ENCODE assay signal across 18 cellular contexts in the genomic region with DNA sequence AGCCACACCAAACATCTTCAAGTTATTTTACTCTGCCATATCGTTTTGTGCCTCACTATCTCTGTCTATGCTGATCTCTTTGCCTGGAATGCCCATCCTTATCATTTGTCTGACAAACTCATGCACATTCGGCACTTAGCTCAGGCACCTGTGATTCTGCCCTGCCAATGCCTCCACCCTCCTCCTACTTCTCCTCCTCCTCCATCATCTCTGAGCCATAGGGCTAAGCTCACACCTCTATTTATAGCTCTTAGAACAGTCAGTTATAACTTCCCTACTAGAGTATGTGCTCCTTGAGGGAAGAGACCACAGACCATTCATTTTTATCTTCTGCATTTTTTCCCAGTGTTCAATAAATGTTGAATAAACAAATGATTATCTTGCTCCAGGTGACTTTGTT. TPM values are rescaled to one million over a fixed set of nuclear protein-coding genes. Genes with fewer than 3 reads are reported as not detected.
DNase-seq lines count a peak whose midpoint lies in the region; ATAC-seq and TF ChIP-seq lines count a peak whose summit lies in the region.
"Had no signal": no experiment of that assay in that cellular context is flagged by ENCODE, and none has a peak within 500 bp of the region (broad histone marks: within the 10 kb centered on the region; RNA-seq: fewer than 3 reads in every experiment).

No MANE protein-coding gene starts in this region.

- TF ChIP-seq CTCF in heart left ventricle (IDR thresholded peaks at IDR 0.05) (no peak), heart right ventricle (IDR thresholded peaks at IDR 0.05) (no peak), GM23338 (conservative IDR thresholded peaks at IDR 0.05; ENCODE audit: low read depth in 2 of 2) (no peak)

- intact Hi-C loops in heart left ventricle (cut with DNase I): loop anchor here in 9 of 10 donors (2.0 to 10.0 kb wide), 8 partner anchors 48 to 238 kb away; a partner anchor contains a TSS
- intact Hi-C loops in cardiac septum (cut with DNase I): loop anchor here (5.0 kb wide), 1 partner anchor 48 kb away; no protein-coding TSS in a partner anchor
- intact Hi-C loops in heart right ventricle (cut with DNase I): loop anchor here in 7 of 10 donors (2.0 to 10.0 kb wide), 7 partner anchors 48 to 238 kb away; a partner anchor contains a TSS

- peaks cover 0 to under 1% (median 0%) of the 10 kb centered on the region in 12 donors for H3K9me3 ChIP-seq in heart left ventricle
- H3K9me3 ChIP-seq in heart right ventricle: peaks cover 0 to under 1% (median 0%) of the 10 kb centered on the region in 11 donors
- H3K9me3 ChIP-seq: MG63 had no signal

- peaks cover 0 to 12% (median 0%) of the 10 kb centered on the region in 12 donors for H3K4me1 ChIP-seq in heart left ventricle
- peaks cover 0 to 11% (median 0%) of the 10 kb centered on the region in 9 donors for H3K4me1 ChIP-seq in heart right ventricle
- H3K4me1 ChIP-seq in GM23338 (ENCODE audit: insufficient read depth): no peaks in the 10 kb centered on the region

- DNase-seq in heart left ventricle (no peak), cardiac septum (ENCODE audit: low spot score) (no peak), heart right ventricle (no peak), putamen (ENCODE audit: low spot score) (peak; percentile 7), GM23338 (ENCODE audit: low spot score) (no peak)
- DNase-seq in activated CD8-positive, alpha-beta memory T cell treated with anti-CD3 and anti-CD28 coated beads for 24 hours: no peak
- DNase-seq: EL, GF-D8, H7, MG63, NCI-H1105 treated with DMSO at 0.1 percent for 48 hours, NCI-H2081, NCI-H2171, NCI-H524 treated with DMSO at 0.1 percent for 48 hours, NCI-H82, OCI-M1 had no signal

- H3K27ac Mint-ChIP-seq in GM23338: no peak overlapping the region

- H3K9me3 Mint-ChIP-seq in GM23338: no peaks in the 10 kb centered on the region; the same call in 2 of the 3 replicates

- no peaks in the 10 kb centered on the region for H4K20me1 ChIP-seq in GM23338 (replicated peaks; ENCODE audit: insufficient read depth)

- ATAC-seq in heart left ventricle (peak; percentile 75 to 88 (median 84)), heart right ventricle (peak in 6 of 8 donors; percentile 61 to 85 (median 77)), GM23338 (no peak)
- ATAC-seq in activated CD4-positive, CD25-positive, alpha-beta regulatory T cell treated with anti-CD3 and anti-CD28 coated beads, Interleukin-2, amount 50 U/mL, for 24 hours: no peak

- H3K4me3 ChIP-seq in heart left ventricle (no peak overlapping the region), heart right ventricle (no peak overlapping the region), GM23338 (no peak overlapping the region)
- H3K4me3 ChIP-seq: MG63 had no signal

- no peak for TF ChIP-seq POLR2A in heart left ventricle (IDR thresholded peaks at IDR 0.05)

- H3K36me3 Mint-ChIP-seq in GM23338 (ENCODE audit: low read depth): no peaks in the 10 kb centered on the region

- H3K4me3 Mint-ChIP-seq in GM23338: no peak overlapping the region

- H3K27me3 ChIP-seq in heart left ventricle: no peaks in the 10 kb centered on the region
- H3K27me3 ChIP-seq in heart right ventricle: no peaks in the 10 kb centered on the region
- no peaks in the 10 kb centered on the region for H3K27me3 ChIP-seq in GM23338 (ENCODE audit: insufficient read depth)
- H3K27me3 ChIP-seq: MG63 had no signal

- H3K36me3 ChIP-seq in heart left ventricle: no peaks in the 10 kb centered on the region
- no peaks in the 10 kb centered on the region for H3K36me3 ChIP-seq in heart right ventricle
- no peaks in the 10 kb centered on the region for H3K36me3 ChIP-seq in GM23338 (ENCODE audit: insufficient read depth)
- H3K36me3 ChIP-seq: MG63 had no signal

- H3K79me2 ChIP-seq in GM23338 (replicated peaks; ENCODE audit: insufficient read depth): no peaks in the 10 kb centered on the region

- H3K27me3 Mint-ChIP-seq in GM23338 (ENCODE audit: insufficient read depth, low read depth, poor library complexity): no peaks in the 10 kb centered on the region

- no peak overlapping the region for H2AFZ ChIP-seq in GM23338

- no peaks in the 10 kb centered on the region for H3F3A ChIP-seq in GM23338 (replicated peaks; ENCODE audit: low read depth)

- no peak overlapping the region for H3K4me2 ChIP-seq in GM23338

- no peaks in the 10 kb centered on the region for H3K4me1 Mint-ChIP-seq in GM23338

- WGBS in heart left ventricle, 4 donors: 19 to 37% (median 23%) methylated on average over 2 of the region's 2 CpGs
- 20 to 26% methylated on average over 2 of the region's 2 CpGs for WGBS in heart right ventricle, 2 donors

- H3K27ac ChIP-seq in heart left ventricle (no peak overlapping the region), heart right ventricle (no peak overlapping the region), GM23338 (ENCODE audit: low read depth) (no peak overlapping the region)
- H3K27ac ChIP-seq: C4-2B had no signal

- no peaks in the 10 kb centered on the region; the same call in 1 of the 2 replicates for H3K9me2 ChIP-seq in GM23338 (ENCODE audit: insufficient read depth)

TF ChIP-seq in GM23338, 12 proteins besides CTCF, POLR2A, EP300 and RAD21 (continues in another document):
- no peak for TF ChIP-seq NANOG (IDR thresholded peaks at IDR 0.05; ENCODE audit: borderline replicate concordance)
- TF ChIP-seq CREB1 (CRISPR knock-in tag; IDR thresholded peaks at IDR 0.05; ENCODE audit: low read depth): no peak
- no peak for TF ChIP-seq POLR2AphosphoS5 (IDR thresholded peaks at IDR 0.05; ENCODE audit: low read depth)
- TF ChIP-seq, protein P1, sequence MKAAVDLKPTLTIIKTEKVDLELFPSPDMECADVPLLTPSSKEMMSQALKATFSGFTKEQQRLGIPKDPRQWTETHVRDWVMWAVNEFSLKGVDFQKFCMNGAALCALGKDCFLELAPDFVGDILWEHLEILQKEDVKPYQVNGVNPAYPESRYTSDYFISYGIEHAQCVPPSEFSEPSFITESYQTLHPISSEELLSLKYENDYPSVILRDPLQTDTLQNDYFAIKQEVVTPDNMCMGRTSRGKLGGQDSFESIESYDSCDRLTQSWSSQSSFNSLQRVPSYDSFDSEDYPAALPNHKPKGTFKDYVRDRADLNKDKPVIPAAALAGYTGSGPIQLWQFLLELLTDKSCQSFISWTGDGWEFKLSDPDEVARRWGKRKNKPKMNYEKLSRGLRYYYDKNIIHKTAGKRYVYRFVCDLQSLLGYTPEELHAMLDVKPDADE (IDR thresholded peaks at IDR 0.05): no peak
- TF ChIP-seq ZNF331 (CRISPR knock-in tag; IDR thresholded peaks at IDR 0.05; ENCODE audit: low read depth): no peak

RNA-seq across cellular contexts. Expression of a gene that starts 51.2 kb away (rescaled TPM):
- 10 to 100 TPM; 18.7 to 32.2 (median 24.9) TPM for total RNA-seq in heart left ventricle
- polyA plus RNA-seq in heart left ventricle: 10 to 100 TPM; 12.4 to 15.7 TPM
- total RNA-seq in cardiac septum: 28.9 TPM
- 10 to 100 TPM; 18.3 to 28.8 (median 23.2) TPM for total RNA-seq in heart right ventricle
- polyA plus RNA-seq in heart right ventricle: 10 to 100 TPM; 10.2 to 17.6 TPM
- total RNA-seq in GM23338 (2014; rRNA removed; shearing (Covaris generic)): 80.2 and 88.4 TPM in 2 replicates
- 38.1 and 39.4 TPM in 2 replicates for polyA plus RNA-seq in GM23338 (2016; fragmentation: Nextera tagmentation; extraction: Ambion mirVana)

Comparison
In these comparisons a context has a peak if more than half of its experiments do, and no peak if none do; other contexts are left out.
1. ATAC-seq: peak in heart left ventricle (4 of 4) and heart right ventricle (6 of 8); none in activated CD4-positive, CD25-positive, alpha-beta regulatory T cell treated with anti-CD3 and anti-CD28 coated beads, Interleukin-2, amount 50 U/mL, for 24 hours (0 of 2) and GM23338 (single experiment).